Comparison of ENCODE assay signal across 19 cellular contexts in the genomic region with DNA sequence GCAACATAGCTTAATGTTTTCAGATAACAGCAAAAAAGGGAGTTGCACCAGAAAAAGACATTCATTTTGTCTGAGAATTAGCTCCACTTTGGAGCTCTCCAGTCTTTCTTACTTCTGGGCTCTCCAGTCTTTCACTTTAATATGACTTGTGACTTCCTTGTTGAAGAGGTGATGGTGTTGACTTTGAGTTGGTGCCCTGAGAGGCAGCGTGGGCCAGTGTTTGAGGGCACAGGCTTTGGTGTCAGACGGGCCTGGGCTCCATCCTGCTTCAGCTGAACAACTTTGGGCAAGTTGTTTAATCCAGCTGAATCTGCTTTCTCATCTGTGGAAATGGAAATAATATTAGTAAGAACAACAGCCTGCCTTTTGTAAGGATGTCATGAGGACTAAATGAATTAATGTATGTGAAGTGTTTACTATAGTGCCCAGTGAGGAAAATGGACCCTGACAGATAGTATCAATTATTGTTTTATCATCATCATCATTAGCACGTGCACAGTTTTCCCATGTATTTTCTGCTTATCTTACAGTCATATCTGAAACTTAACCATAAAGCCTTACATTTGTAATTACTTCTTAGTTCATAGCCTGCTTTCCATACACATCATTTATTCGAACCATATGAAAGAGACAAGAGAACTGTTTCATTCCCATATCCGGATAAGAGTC.
"Had no signal": no experiment of that assay in that cellular context is flagged by ENCODE, and none has a peak within 500 bp of the region (broad histone marks: within the 10 kb centered on the region; RNA-seq: fewer than 3 reads in every experiment).

No MANE protein-coding gene starts in this region.

- H3K4me1 ChIP-seq: heart right ventricle, left ventricle myocardium inferior, lower lobe of right lung, pancreas, testis, tibial nerve had no signal

- H3K27me3 ChIP-seq: heart right ventricle, pancreas, testis, tibial nerve had no signal

- H3K27ac ChIP-seq: coronary artery, heart right ventricle, left ventricle myocardium inferior, lower lobe of right lung, pancreas, testis, tibial nerve had no signal

- H3K9me3 ChIP-seq: heart right ventricle, left ventricle myocardium inferior, lower lobe of right lung, pancreas, testis had no signal

- DNase-seq: effector CD8-positive, alpha-beta T cell; heart right ventricle; hypothalamus; islet precursor cell; left ventricle myocardium inferior; lower lobe of right lung; mesenchymal stem cell; naive B cell; occipital lobe; pancreas; right cardiac atrium; small intestine; stimulated activated CD4-positive, alpha-beta T cell treated with anti-CD3 and anti-CD28 coated beads, Interleukin-2, amount 100 ng/mL, for 48 hours; stimulated activated CD8-positive, alpha-beta memory T cell treated with anti-CD3 and anti-CD28 coated beads, Interleukin-4, amount 100 ng/mL, for 48 hours; stimulated activated naive CD8-positive, alpha-beta T cell treated with anti-CD3 and anti-CD28 coated beads, Interleukin-15, Interleukin-2, amounts not matched to agents 100 U/mL and 50 U/mL, for 24 hours; testis had no signal

- H3K4me3 ChIP-seq: coronary artery, heart right ventricle, left ventricle myocardium inferior, lower lobe of right lung, pancreas, testis, tibial nerve had no signal

- FAIRE-seq: frontal cortex, pancreas, small intestine had no signal
